ENCODE assay signal across 21 cellular contexts in the genomic region with DNA sequence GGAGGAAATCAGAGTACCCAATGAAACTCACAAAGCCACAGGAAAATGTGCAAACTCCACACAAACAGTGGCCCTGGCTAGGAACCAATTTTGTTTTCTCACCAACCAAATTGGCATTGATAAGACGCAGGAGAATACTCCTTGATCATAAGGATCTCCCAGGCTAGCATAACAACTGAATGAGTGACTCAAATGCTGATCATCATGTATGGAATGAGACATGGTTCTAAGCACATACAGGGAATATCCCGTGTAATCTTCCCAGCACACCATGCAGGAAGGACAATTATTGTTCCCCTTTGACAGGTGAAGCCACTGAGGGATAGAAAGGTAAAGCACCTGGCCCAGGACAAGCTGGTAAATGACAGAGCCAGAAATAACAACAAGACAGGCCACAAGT.
"Had no signal": no experiment of that assay in that cellular context is flagged by ENCODE, and none has a peak within 500 bp of the region (broad histone marks: within the 10 kb centered on the region; RNA-seq: fewer than 3 reads in every experiment).

No MANE protein-coding gene starts in this region.

- H3K4me2 ChIP-seq: neural progenitor cell had no signal

- H3K4me1 ChIP-seq: body of pancreas, neural progenitor cell, spleen, vagina had no signal

- H3K27ac ChIP-seq: body of pancreas, heart left ventricle, neural progenitor cell, spleen, thoracic aorta, vagina, WERI-Rb-1 had no signal

- H3K36me3 ChIP-seq: heart left ventricle, neural progenitor cell, spleen, thoracic aorta, vagina, WERI-Rb-1 had no signal

- DNase-seq: activated CD4-positive, alpha-beta T cell treated with anti-CD3 and anti-CD28 coated beads, Interleukin-2, amount 50 U/mL, for 1 hour; activated CD4-positive, CD25-positive, alpha-beta regulatory T cell treated with anti-CD3 and anti-CD28 coated beads, Interleukin-2, amount 50 U/mL, for 72 hours; activated CD8-positive, alpha-beta T cell treated with anti-CD3 and anti-CD28 coated beads, Interleukin-2, amount 10 ng/mL, durations not matched to agents 7 days and 5 days; activated gamma-delta T cell treated with Interleukin-2 at 50 U/mL for 16 hours; anterior cingulate cortex; body of pancreas; caudate nucleus; dermis blood vessel endothelial cell; effector CD8-positive, alpha-beta T cell; heart left ventricle; islet precursor cell; left colon; naive thymus-derived CD8-positive, alpha-beta T cell; spleen; stimulated activated CD4-positive, alpha-beta T cell treated with anti-CD3 and anti-CD28 coated beads, Interleukin-4, amount 100 ng/mL, for 1 hour; stimulated activated naive CD4-positive, alpha-beta T cell treated with Interleukin-2 at 50 U/mL for 16 hours; WERI-Rb-1 had no signal

- H2AFZ ChIP-seq: neural progenitor cell had no signal

- H3K9me3 ChIP-seq: body of pancreas, heart left ventricle, spleen, thoracic aorta, vagina had no signal

- H3K4me3 ChIP-seq: body of pancreas, heart left ventricle, neural progenitor cell, spleen, thoracic aorta, vagina had no signal

- ATAC-seq: activated CD8-positive, alpha-beta T cell treated with anti-CD3 and anti-CD28 coated beads, Interleukin-2, amount 10 ng/mL, durations not matched to agents 7 days and 5 days; body of pancreas; esophagus mucosa; heart left ventricle; left colon; naive thymus-derived CD8-positive, alpha-beta T cell had no signal

- H3K27me3 ChIP-seq: body of pancreas, heart left ventricle, neural progenitor cell, spleen, vagina had no signal

- H3K9ac ChIP-seq: neural progenitor cell had no signal
